26 cellular contexts compared by ENCODE assay signal in the genomic region with DNA sequence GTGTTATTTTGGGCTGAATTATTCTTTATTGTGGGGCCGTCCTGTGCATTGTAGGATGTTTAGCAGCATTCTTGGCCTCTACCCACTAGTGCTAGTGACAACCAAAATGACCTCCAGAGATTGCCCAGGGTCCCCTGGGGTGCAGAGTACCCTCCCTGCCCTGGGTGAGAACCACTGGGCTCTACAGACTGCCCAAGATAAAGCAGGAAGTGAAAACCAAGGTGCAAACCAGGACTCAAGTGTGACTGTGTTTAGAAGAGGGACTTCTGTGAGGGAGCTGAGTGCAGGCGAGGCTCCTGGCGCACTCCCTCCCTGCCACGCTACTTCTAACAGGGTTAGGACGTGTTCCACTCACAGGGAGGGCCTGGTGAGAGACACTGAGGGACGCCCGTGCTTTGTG. TPM values are rescaled to one million over a fixed set of nuclear protein-coding genes. Genes with fewer than 3 reads are reported as not detected.
DNase-seq lines count a peak whose midpoint lies in the region; ATAC-seq and TF ChIP-seq lines count a peak whose summit lies in the region.
"Had no signal": no experiment of that assay in that cellular context is flagged by ENCODE, and none has a peak within 500 bp of the region (broad histone marks: within the 10 kb centered on the region; RNA-seq: fewer than 3 reads in every experiment).

No MANE protein-coding gene starts in this region.

- H2AFZ ChIP-seq in DND-41 (ENCODE audit: low read depth, low read length) = no peak overlapping the region

- H3K9me3 Mint-ChIP-seq in activated CD8-positive, alpha-beta memory T cell treated with anti-CD3 and anti-CD28 coated beads, Interleukin-2, amount 10 ng/mL, durations not matched to agents 7 days and 5 days (ENCODE audit: low read depth) = no peaks in the 10 kb centered on the region
- no peaks in the 10 kb centered on the region for H3K9me3 Mint-ChIP-seq in activated T-helper 1 cell treated with anti-CD3 and anti-CD28 coated beads, Interleukin-12 subunit alpha, Interleukin-12 subunit beta, Interleukin-2, Interleukin-4 antibody, amounts not matched to agents 30 ng/mL and 10 ng/mL and 1 ng/mL, durations not matched to agents 14 hours and 24 hours and 36 hours
- H3K9me3 Mint-ChIP-seq in natural killer cell treated with Interleukin-12 subunit alpha and Interleukin-12 subunit beta and Interleukin-15 and Interleukin-18, amount 100 ng/mL, for 72 hours = no peaks in the 10 kb centered on the region
- no peaks in the 10 kb centered on the region for H3K9me3 Mint-ChIP-seq in HFFc6
- H3K9me3 Mint-ChIP-seq in MCF 10A (ENCODE audit: unreplicated experiment) = no peaks in the 10 kb centered on the region
- H3K9me3 Mint-ChIP-seq: H9, IgD-negative memory B cell had no signal

- no peaks in the 10 kb centered on the region for H4K20me1 ChIP-seq in DND-41 (ENCODE audit: insufficient read depth, low read length)

- H3K79me2 ChIP-seq in DND-41 (ENCODE audit: insufficient read depth, low read length) = no peaks in the 10 kb centered on the region

- no peak for DNase-seq in activated CD8-positive, alpha-beta memory T cell treated with anti-CD3 and anti-CD28 coated beads, Interleukin-2, amount 10 ng/mL, durations not matched to agents 7 days and 5 days
- no peak for DNase-seq in activated CD8-positive, alpha-beta memory T cell treated with anti-CD3 and anti-CD28 coated beads, Interleukin-2, amount 50 U/mL, for 48 hours
- DNase-seq in DND-41 (no peak), HFFc6 (no peak), MCF 10A (ENCODE audit: unreplicated experiment) (no peak)
- DNase-seq in activated T-helper 1 cell treated with anti-CD3 and anti-CD28 coated beads, Interleukin-12 subunit alpha, Interleukin-12 subunit beta, Interleukin-2, Interleukin-4 antibody, amounts not matched to agents 30 ng/mL and 10 ng/mL and 1 ng/mL, durations not matched to agents 14 hours and 24 hours and 36 hours (ENCODE audit: low spot score) = no peak
- DNase-seq in natural killer cell treated with Interleukin-12 subunit alpha and Interleukin-12 subunit beta and Interleukin-15 and Interleukin-18, amount 100 ng/mL, for 72 hours (ENCODE audit: low spot score) = no peak
- DNase-seq: activated effector memory CD4-positive, alpha-beta T cell treated with Interleukin-2 at 50 U/mL for 16 hours; amygdala; COR-L47; DMS53; effector CD4-positive, alpha-beta T cell; H9; islet precursor cell; left ventricle myocardium inferior; NCI-H1092 treated with DMSO at 0.1 percent for 48 hours; NCI-H187 treated with DMSO at 0.1 percent for 48 hours; NCI-H524; nucleus accumbens; SHP77 had no signal

- POLR2A ChIA-PET in MCF 10A (lab: Yijun Ruan, JAX) = no interaction called here

- H3K4me1 ChIP-seq in DND-41 (ENCODE audit: insufficient read depth, low read length) = peaks cover 13% of the 10 kb centered on the region
- H3K4me1 ChIP-seq: breast epithelium, left ventricle myocardium inferior, tibial nerve had no signal

- no peak overlapping the region for H3K9ac ChIP-seq in DND-41 (ENCODE audit: low read depth, low read length)

- peak overlapping the region; percentile 41; the same call in 1 of the 2 replicates for H3K27ac ChIP-seq in DND-41 (ENCODE audit: low read length)
- H3K27ac ChIP-seq: breast epithelium, left ventricle myocardium inferior, tibial nerve had no signal

- H3K4me2 ChIP-seq in DND-41 (ENCODE audit: insufficient read depth, low read length) = no peak overlapping the region

- H3K4me3 ChIP-seq in DND-41 (ENCODE audit: low read depth in 1 of 2, low read length in 2 of 2) = no peak overlapping the region
- H3K4me3 ChIP-seq: breast epithelium, left ventricle myocardium inferior, tibial nerve had no signal

- H3K27ac Mint-ChIP-seq in activated CD8-positive, alpha-beta memory T cell treated with anti-CD3 and anti-CD28 coated beads, Interleukin-2, amount 10 ng/mL, durations not matched to agents 7 days and 5 days = peak overlapping the region; percentile 84
- H3K27ac Mint-ChIP-seq in activated T-helper 1 cell treated with anti-CD3 and anti-CD28 coated beads, Interleukin-12 subunit alpha, Interleukin-12 subunit beta, Interleukin-2, Interleukin-4 antibody, amounts not matched to agents 30 ng/mL and 10 ng/mL and 1 ng/mL, durations not matched to agents 14 hours and 24 hours and 36 hours = peak overlapping the region; percentile 44
- peak overlapping the region; percentile 71 to 87 for H3K27ac Mint-ChIP-seq in natural killer cell treated with Interleukin-12 subunit alpha and Interleukin-12 subunit beta and Interleukin-15 and Interleukin-18, amount 100 ng/mL, for 72 hours
- H3K27ac Mint-ChIP-seq in HFFc6 (no peak overlapping the region), MCF 10A (ENCODE audit: low read depth, unreplicated experiment) (no peak overlapping the region)
- H3K27ac Mint-ChIP-seq: B cell had no signal

- H3K36me3 ChIP-seq in DND-41 (ENCODE audit: insufficient read depth, low read length) = peaks cover 43% of the 10 kb centered on the region
- H3K36me3 ChIP-seq: left ventricle myocardium inferior had no signal

- no peaks in the 10 kb centered on the region for H3K27me3 Mint-ChIP-seq in activated CD8-positive, alpha-beta memory T cell treated with anti-CD3 and anti-CD28 coated beads, Interleukin-2, amount 10 ng/mL, durations not matched to agents 7 days and 5 days
- no peaks in the 10 kb centered on the region for H3K27me3 Mint-ChIP-seq in activated T-helper 1 cell treated with anti-CD3 and anti-CD28 coated beads, Interleukin-12 subunit alpha, Interleukin-12 subunit beta, Interleukin-2, Interleukin-4 antibody, amounts not matched to agents 30 ng/mL and 10 ng/mL and 1 ng/mL, durations not matched to agents 14 hours and 24 hours and 36 hours (ENCODE audit: insufficient read depth)
- H3K27me3 Mint-ChIP-seq in natural killer cell treated with Interleukin-12 subunit alpha and Interleukin-12 subunit beta and Interleukin-15 and Interleukin-18, amount 100 ng/mL, for 72 hours = no peaks in the 10 kb centered on the region
- H3K27me3 Mint-ChIP-seq in HFFc6 (ENCODE audit: insufficient read depth) (no peaks in the 10 kb centered on the region; the same call in 1 of the 2 replicates), MCF 10A (ENCODE audit: insufficient read depth, unreplicated experiment) (no peaks in the 10 kb centered on the region)
- H3K27me3 Mint-ChIP-seq: B cell, IgD-negative memory B cell had no signal

- no peak for TF ChIP-seq CTCF in DND-41 (IDR thresholded peaks at IDR 0.05; ENCODE audit: borderline replicate concordance, extremely low read depth, low read length, poor library complexity, severe bottlenecking)
- TF ChIP-seq CTCF in HFFc6 (IDR thresholded peaks at IDR 0.05) = no peak
- no peak for TF ChIP-seq CTCF in MCF 10A (IDR thresholded peaks at IDR 0.05; ENCODE audit: unreplicated experiment)

- CTCF ChIA-PET in activated CD8-positive, alpha-beta memory T cell treated with anti-CD3 and anti-CD28 coated beads, Interleukin-2, amount 10 ng/mL, durations not matched to agents 7 days and 5 days (lab: Charles Lee) = interaction anchor here (0.6 to 1.2 kb wide), 4 partner anchors 11 to 32 kb away, joined by 3 read pairs; no protein-coding TSS in a partner anchor
- CTCF ChIA-PET in MCF 10A (lab: Yijun Ruan, JAX) = no interaction called here

- intact Hi-C loops in activated T-helper 1 cell treated with anti-CD3 and anti-CD28 coated beads, Interleukin-12 subunit alpha, Interleukin-12 subunit beta, Interleukin-2, Interleukin-4 antibody, amounts not matched to agents 30 ng/mL and 10 ng/mL and 1 ng/mL, durations not matched to agents 14 hours and 24 hours and 36 hours (cut with micrococcal nuclease) = no loop called here
- intact Hi-C loops in MCF 10A (cut with micrococcal nuclease) = no loop called here

- H3K27me3 ChIP-seq in DND-41 (ENCODE audit: insufficient read depth, low read length, poor library complexity) = no peaks in the 10 kb centered on the region
- H3K27me3 ChIP-seq: breast epithelium, tibial nerve had no signal

- peaks cover 45% of the 10 kb centered on the region for H3K4me1 Mint-ChIP-seq in activated CD8-positive, alpha-beta memory T cell treated with anti-CD3 and anti-CD28 coated beads, Interleukin-2, amount 10 ng/mL, durations not matched to agents 7 days and 5 days
- H3K4me1 Mint-ChIP-seq in activated T-helper 1 cell treated with anti-CD3 and anti-CD28 coated beads, Interleukin-12 subunit alpha, Interleukin-12 subunit beta, Interleukin-2, Interleukin-4 antibody, amounts not matched to agents 30 ng/mL and 10 ng/mL and 1 ng/mL, durations not matched to agents 14 hours and 24 hours and 36 hours (ENCODE audit: low read depth) = peaks cover 3% of the 10 kb centered on the region
- peaks cover 9 to 39% of the 10 kb centered on the region in 2 donors for H3K4me1 Mint-ChIP-seq in natural killer cell treated with Interleukin-12 subunit alpha and Interleukin-12 subunit beta and Interleukin-15 and Interleukin-18, amount 100 ng/mL, for 72 hours (ENCODE audit: low read depth in 2 of 2)
- H3K4me1 Mint-ChIP-seq in HFFc6 (ENCODE audit: low read depth) = no peaks in the 10 kb centered on the region
- H3K4me1 Mint-ChIP-seq in MCF 10A (ENCODE audit: insufficient read depth, unreplicated experiment) = no peaks in the 10 kb centered on the region

- ATAC-seq in activated CD8-positive, alpha-beta memory T cell treated with anti-CD3 and anti-CD28 coated beads, Interleukin-2, amount 10 ng/mL, durations not matched to agents 7 days and 5 days = peak; percentile 60
- no peak for ATAC-seq in DND-41 (ENCODE audit: insufficient read depth, low read depth)
- peak; percentile 76 to 81 for ATAC-seq in natural killer cell treated with Interleukin-12 subunit alpha and Interleukin-12 subunit beta and Interleukin-15 and Interleukin-18, amount 100 ng/mL, for 72 hours
- ATAC-seq: activated CD4-positive, CD25-positive, alpha-beta regulatory T cell treated with anti-CD3 and anti-CD28 coated beads, Interleukin-2, amount 50 U/mL, for 24 hours; Panc1 had no signal

- no peaks in the 10 kb centered on the region for H3K9me3 ChIP-seq in DND-41 (ENCODE audit: insufficient read depth, low read length, severe bottlenecking)
- H3K9me3 ChIP-seq: breast epithelium, left ventricle myocardium inferior, tibial nerve had no signal

- no peak overlapping the region for H3K4me3 Mint-ChIP-seq in activated CD8-positive, alpha-beta memory T cell treated with anti-CD3 and anti-CD28 coated beads, Interleukin-2, amount 10 ng/mL, durations not matched to agents 7 days and 5 days
- H3K4me3 Mint-ChIP-seq in activated T-helper 1 cell treated with anti-CD3 and anti-CD28 coated beads, Interleukin-12 subunit alpha, Interleukin-12 subunit beta, Interleukin-2, Interleukin-4 antibody, amounts not matched to agents 30 ng/mL and 10 ng/mL and 1 ng/mL, durations not matched to agents 14 hours and 24 hours and 36 hours = no peak overlapping the region
- peak overlapping the region; percentile 62 for H3K4me3 Mint-ChIP-seq in natural killer cell treated with Interleukin-12 subunit alpha and Interleukin-12 subunit beta and Interleukin-15 and Interleukin-18, amount 100 ng/mL, for 72 hours
- H3K4me3 Mint-ChIP-seq in HFFc6 (no peak overlapping the region), MCF 10A (ENCODE audit: unreplicated experiment) (no peak overlapping the region)
- H3K4me3 Mint-ChIP-seq: B cell, H9 had no signal

- no TSS peak for BruUV-seq in MCF 10A (replicated peaks; lab: Mats Ljungman, UMichigan)

- H3K36me3 Mint-ChIP-seq in activated CD8-positive, alpha-beta memory T cell treated with anti-CD3 and anti-CD28 coated beads, Interleukin-2, amount 10 ng/mL, durations not matched to agents 7 days and 5 days = peaks cover 43% of the 10 kb centered on the region
- peaks cover 34% of the 10 kb centered on the region for H3K36me3 Mint-ChIP-seq in activated T-helper 1 cell treated with anti-CD3 and anti-CD28 coated beads, Interleukin-12 subunit alpha, Interleukin-12 subunit beta, Interleukin-2, Interleukin-4 antibody, amounts not matched to agents 30 ng/mL and 10 ng/mL and 1 ng/mL, durations not matched to agents 14 hours and 24 hours and 36 hours (ENCODE audit: low read depth)
- no peaks in the 10 kb centered on the region for H3K36me3 Mint-ChIP-seq in natural killer cell treated with Interleukin-12 subunit alpha and Interleukin-12 subunit beta and Interleukin-15 and Interleukin-18, amount 100 ng/mL, for 72 hours
- H3K36me3 Mint-ChIP-seq in HFFc6 (ENCODE audit: low read depth) = peaks cover 10% of the 10 kb centered on the region; the same call in 1 of the 2 replicates
- H3K36me3 Mint-ChIP-seq in MCF 10A (ENCODE audit: insufficient read depth, unreplicated experiment) = peaks cover 21% of the 10 kb centered on the region

RNA-seq across cellular contexts. Expression of gene USP20, which starts 41.6 kb away (rescaled TPM):
- 100 to 1,000 TPM; 114 to 155 TPM for total RNA-seq in activated CD8-positive, alpha-beta memory T cell treated with anti-CD3 and anti-CD28 coated beads, Interleukin-2, amount 10 ng/mL, durations not matched to agents 7 days and 5 days
- 47.9 and 50.2 TPM in 2 replicates for total RNA-seq in activated T-helper 1 cell treated with anti-CD3 and anti-CD28 coated beads, Interleukin-12 subunit alpha, Interleukin-12 subunit beta, Interleukin-2, Interleukin-4 antibody, amounts not matched to agents 30 ng/mL and 10 ng/mL and 1 ng/mL, durations not matched to agents 14 hours and 24 hours and 36 hours
- 10 to 100 TPM; 34.7 to 44.3 TPM for total RNA-seq in natural killer cell treated with Interleukin-12 subunit alpha and Interleukin-12 subunit beta and Interleukin-15 and Interleukin-18, amount 100 ng/mL, for 72 hours
- 10 to 100 TPM; 24.1 to 35.4 (median 26.2) TPM for total RNA-seq in HFFc6 (2021; fragmentation: NEBNext Ultra II Directional; extraction: Animal tissue kit (Norgen Biotek cat#: 25700))
- total RNA-seq in MCF 10A (2022) = 14.7 and 17.1 TPM in 2 replicates

RNA-seq across cellular contexts. Expression of gene C9orf78, which starts 41.7 kb away (rescaled TPM):
- total RNA-seq in activated CD8-positive, alpha-beta memory T cell treated with anti-CD3 and anti-CD28 coated beads, Interleukin-2, amount 10 ng/mL, durations not matched to agents 7 days and 5 days = 10 to 100 TPM; 77.7 to 90.2 TPM
- total RNA-seq in activated T-helper 1 cell treated with anti-CD3 and anti-CD28 coated beads, Interleukin-12 subunit alpha, Interleukin-12 subunit beta, Interleukin-2, Interleukin-4 antibody, amounts not matched to agents 30 ng/mL and 10 ng/mL and 1 ng/mL, durations not matched to agents 14 hours and 24 hours and 36 hours = 64.0 and 67.4 TPM in 2 replicates
- total RNA-seq in natural killer cell treated with Interleukin-12 subunit alpha and Interleukin-12 subunit beta and Interleukin-15 and Interleukin-18, amount 100 ng/mL, for 72 hours = 10 to 100 TPM; 39.8 to 65.3 TPM
- total RNA-seq in HFFc6 (2021; fragmentation: NEBNext Ultra II Directional; extraction: Animal tissue kit (Norgen Biotek cat#: 25700)) = 10 to 100 TPM; 42.8 to 52.7 (median 48.5) TPM
- 27.6 and 30.0 TPM in 2 replicates for total RNA-seq in MCF 10A (2022)

RNA-seq across cellular contexts. Expression of gene TOR1A, which starts 52.9 kb away (rescaled TPM):
- 10 to 100 TPM; 56.1 to 69.6 TPM for total RNA-seq in activated CD8-positive, alpha-beta memory T cell treated with anti-CD3 and anti-CD28 coated beads, Interleukin-2, amount 10 ng/mL, durations not matched to agents 7 days and 5 days
- 61.3 and 62.1 TPM in 2 replicates for total RNA-seq in activated T-helper 1 cell treated with anti-CD3 and anti-CD28 coated beads, Interleukin-12 subunit alpha, Interleukin-12 subunit beta, Interleukin-2, Interleukin-4 antibody, amounts not matched to agents 30 ng/mL and 10 ng/mL and 1 ng/mL, durations not matched to agents 14 hours and 24 hours and 36 hours
- 10 to 100 TPM; 53.5 to 54.7 TPM for total RNA-seq in natural killer cell treated with Interleukin-12 subunit alpha and Interleukin-12 subunit beta and Interleukin-15 and Interleukin-18, amount 100 ng/mL, for 72 hours
- total RNA-seq in HFFc6 (2021; fragmentation: NEBNext Ultra II Directional; extraction: Animal tissue kit (Norgen Biotek cat#: 25700)) = 10 to 100 TPM; 59.1 to 70.5 (median 67.1) TPM
- total RNA-seq in MCF 10A (2022) = 33.6 and 40.4 TPM in 2 replicates

Comparison
In these comparisons a context has a peak if more than half of its experiments do, and no peak if none do; other contexts are left out.
1. H3K27ac Mint-ChIP-seq: peak in activated CD8-positive, alpha-beta memory T cell treated with anti-CD3 and anti-CD28 coated beads, Interleukin-2, amount 10 ng/mL, durations not matched to agents 7 days and 5 days (single experiment), activated T-helper 1 cell treated with anti-CD3 and anti-CD28 coated beads, Interleukin-12 subunit alpha, Interleukin-12 subunit beta, Interleukin-2, Interleukin-4 antibody, amounts not matched to agents 30 ng/mL and 10 ng/mL and 1 ng/mL, durations not matched to agents 14 hours and 24 hours and 36 hours (single experiment) and natural killer cell treated with Interleukin-12 subunit alpha and Interleukin-12 subunit beta and Interleukin-15 and Interleukin-18, amount 100 ng/mL, for 72 hours (2 of 2); none in HFFc6 (single experiment) and MCF 10A (single experiment).